In genomic region chr3:184680411-184680990, GRCh38 we compare ENCODE assay signal across 20 cellular contexts.
"Had no signal": no experiment of that assay in that cellular context is flagged by ENCODE, and none has a peak within 500 bp of the region (broad histone marks: within the 10 kb centered on the region; RNA-seq: fewer than 3 reads in every experiment).

No MANE protein-coding gene starts in this region.

- H3K27ac ChIP-seq: body of pancreas, foreskin keratinocyte, neural progenitor cell, psoas muscle, tibial artery had no signal

- H3K4me1 ChIP-seq: foreskin keratinocyte, psoas muscle had no signal

- H3K9me3 ChIP-seq: body of pancreas, psoas muscle, tibial artery had no signal

- H3K4me3 ChIP-seq: body of pancreas, neural progenitor cell, psoas muscle, tibial artery had no signal

- H2AFZ ChIP-seq: neural progenitor cell had no signal

- DNase-seq: activated CD4-positive, alpha-beta memory T cell treated with anti-CD3 and anti-CD28 coated beads, Interleukin-2, amount 10 ng/mL, durations not matched to agents 7 days and 5 days; activated CD4-positive, alpha-beta T cell treated with anti-CD3 and anti-CD28 coated beads, Interleukin-2, amount 10 ng/mL, durations not matched to agents 24 days and 14 days; activated effector memory CD4-positive, alpha-beta T cell treated with anti-CD3 and anti-CD28 coated beads, Interleukin-2, amount 50 U/mL, for 16 hours; activated naive CD4-positive, alpha-beta T cell treated with anti-CD3 and anti-CD28 coated beads, Interleukin-2, amount 50 U/mL, for 16 hours; activated naive CD8-positive, alpha-beta T cell treated with anti-CD3 and anti-CD28 coated beads, Interleukin-2, amount 50 U/mL, for 24 hours; activated T-cell treated with anti-CD3 and anti-CD28 coated beads for 4 hours; body of pancreas; caudate nucleus; effector memory CD4-positive, alpha-beta T cell; foreskin keratinocyte; immature natural killer cell; kidney glomerular epithelial cell; mesendoderm; naive B cell; stimulated activated CD4-positive, alpha-beta T cell treated with anti-CD3 and anti-CD28 coated beads, Interleukin-12 subunit alpha, Interleukin-12 subunit beta, amount 100 ng/mL, for 4 hours; tibial artery had no signal

- H3K27me3 ChIP-seq: body of pancreas, neural progenitor cell had no signal

- H3K36me3 ChIP-seq: neural progenitor cell, tibial artery had no signal

- H3K4me2 ChIP-seq: neural progenitor cell had no signal

- H3K9ac ChIP-seq: neural progenitor cell had no signal

- ATAC-seq: activated CD4-positive, CD25-positive, alpha-beta regulatory T cell treated with anti-CD3 and anti-CD28 coated beads, Interleukin-2, amount 50 U/mL, for 24 hours; activated naive CD8-positive, alpha-beta T cell treated with anti-CD3 and anti-CD28 coated beads, Interleukin-2, amount 50 U/mL, for 24 hours; body of pancreas; foreskin keratinocyte had no signal

- FAIRE-seq: colon had no signal
